In genomic region chr4:125517831-125518230, GRCh38 we compare ENCODE assay signal across 23 cellular contexts.
"Had no signal": no experiment of that assay in that cellular context is flagged by ENCODE, and none has a peak within 500 bp of the region (broad histone marks: within the 10 kb centered on the region; RNA-seq: fewer than 3 reads in every experiment).

No MANE protein-coding gene starts in this region.

- H3K27me3 Mint-ChIP-seq: memory B cell had no signal

- H3K36me3 Mint-ChIP-seq: memory B cell; stimulated activated effector memory CD8-positive, alpha-beta T cell treated with anti-CD3 and anti-CD28 coated beads, Interleukin-12 subunit alpha, Interleukin-12 subunit beta, amount 100 ng/mL, for 72 hours had no signal

- H3K9me3 Mint-ChIP-seq: natural killer cell had no signal

- H3K4me3 Mint-ChIP-seq: memory B cell; natural killer cell; neural crest cell; stimulated activated effector memory CD8-positive, alpha-beta T cell treated with anti-CD3 and anti-CD28 coated beads, Interleukin-12 subunit alpha, Interleukin-12 subunit beta, amount 100 ng/mL, for 72 hours had no signal

- FAIRE-seq: frontal cortex, keratinocyte had no signal

- H3K27ac ChIP-seq: coronary artery, dorsolateral prefrontal cortex, esophagus muscularis mucosa, lower lobe of right lung, neutrophil, prostate gland, sigmoid colon, stomach, thyroid gland, vagina had no signal

- H3K27ac Mint-ChIP-seq: memory B cell; natural killer cell; stimulated activated effector memory CD8-positive, alpha-beta T cell treated with anti-CD3 and anti-CD28 coated beads, Interleukin-12 subunit alpha, Interleukin-12 subunit beta, amount 100 ng/mL, for 72 hours had no signal

- H3K4me1 Mint-ChIP-seq: memory B cell; stimulated activated effector memory CD8-positive, alpha-beta T cell treated with anti-CD3 and anti-CD28 coated beads, Interleukin-12 subunit alpha, Interleukin-12 subunit beta, amount 100 ng/mL, for 72 hours had no signal

- H3K36me3 ChIP-seq: esophagus muscularis mucosa, lower lobe of right lung, neutrophil, prostate gland, sigmoid colon, stomach, thyroid gland, vagina had no signal

- DNase-seq: dorsolateral prefrontal cortex; effector CD4-positive, alpha-beta T cell; left ventricle myocardium superior; lower lobe of right lung; natural killer cell; right cardiac atrium; sigmoid colon; stimulated activated CD4-positive, alpha-beta T cell treated with anti-CD3 and anti-CD28 coated beads, Interleukin-2, amount 100 ng/mL, for 24 hours; stimulated activated CD4-positive, alpha-beta T cell treated with anti-CD3 and anti-CD28 coated beads, Interleukin-4, amount 100 ng/mL, for 24 hours; stimulated activated naive CD4-positive, alpha-beta T cell treated with Interleukin-2 at 50 U/mL for 16 hours; stomach; thyroid gland; trophoblast cell had no signal

- H3K27me3 ChIP-seq: dorsolateral prefrontal cortex, esophagus muscularis mucosa, neutrophil, sigmoid colon, stomach, thyroid gland, vagina had no signal

- ATAC-seq: left ventricle myocardium superior; lower lobe of right lung; natural killer cell; right cardiac atrium; stimulated activated effector memory CD8-positive, alpha-beta T cell treated with anti-CD3 and anti-CD28 coated beads, Interleukin-12 subunit alpha, Interleukin-12 subunit beta, amount 100 ng/mL, for 72 hours had no signal

- H3K4me1 ChIP-seq: esophagus muscularis mucosa, lower lobe of right lung, prostate gland, sigmoid colon, stomach, vagina had no signal

- H3K9me3 ChIP-seq: lower lobe of right lung, neutrophil, prostate gland, thyroid gland, vagina had no signal

- H3K4me3 ChIP-seq: coronary artery, dorsolateral prefrontal cortex, esophagus muscularis mucosa, lower lobe of right lung, prostate gland, sigmoid colon, stomach, thyroid gland, vagina had no signal
